Comparison of ENCODE assay signal across 18 cellular contexts in genomic region chr1:164017239-164017638, GRCh38.
DNase-seq lines count a peak whose midpoint lies in the region; TF ChIP-seq lines count a peak whose summit lies in the region.
"Had no signal": no experiment of that assay in that cellular context is flagged by ENCODE, and none has a peak within 500 bp of the region (broad histone marks: within the 10 kb centered on the region; RNA-seq: fewer than 3 reads in every experiment).

No MANE protein-coding gene starts in this region.

- no peaks in the 10 kb centered on the region for H3K36me3 ChIP-seq in breast epithelium
- H3K36me3 ChIP-seq in neuronal stem cell (replicated peaks in 1 of 2; ENCODE audit: control insufficient read depth in 2 of 2, insufficient read depth in 2 of 2, low read length in 2 of 2), result no peaks in the 10 kb centered on the region
- H3K36me3 ChIP-seq: BLaER1 treated with 17β-estradiol and CSF1 and Interleukin-3, amounts not matched to agents 10 nM and 100 nM had no signal

- H4K8ac ChIP-seq in neuronal stem cell (ENCODE audit: low read depth, low read length), result no peak overlapping the region

- no TSS peak for BruUV-seq in MCF 10A (replicated peaks; lab: Mats Ljungman, UMichigan)

- no peak overlapping the region for H3K14ac ChIP-seq in neuronal stem cell (ENCODE audit: low read length)

- no peaks in the 10 kb centered on the region for H3K27me3 ChIP-seq in breast epithelium
- no peaks in the 10 kb centered on the region for H3K27me3 ChIP-seq in neuronal stem cell (ENCODE audit: control insufficient read depth in 3 of 3, insufficient read depth in 3 of 3, low read depth in 1 of 3, low read length in 3 of 3)
- H3K27me3 ChIP-seq: BLaER1 treated with 17β-estradiol and CSF1 and Interleukin-3, amounts not matched to agents 10 nM and 100 nM had no signal

- H2BK15ac ChIP-seq in neuronal stem cell (ENCODE audit: low read length), result no peak overlapping the region

- peak; percentile 6 for DNase-seq in MCF 10A (ENCODE audit: unreplicated experiment)
- DNase-seq in breast epithelium (ENCODE audit: low spot score in 2 of 2), result no peak
- peak; percentile 60 for DNase-seq in NCI-H69 (lab: John Stamatoyannopoulos, UW)
- DNase-seq in neuronal stem cell (ENCODE audit: low spot score), result no peak
- DNase-seq in activated T-helper 2 cell treated with anti-CD3 and anti-CD28 coated beads, Interferon-gamma antibody, Interleukin-2, Interleukin-4, amounts not matched to agents 10 μg/mL and 5 μg/mL and 100 μg/mL, durations not matched to agents 14 hours and 24 hours and 36 hours (ENCODE audit: low spot score), result no peak
- no peak for DNase-seq in NCI-H2196 (lab: John Stamatoyannopoulos, UW; ENCODE audit: unreplicated experiment)
- no peak for DNase-seq in activated CD4-positive, alpha-beta memory T cell treated with anti-CD3 and anti-CD28 coated beads, Interleukin-2, amount 10 ng/mL, durations not matched to agents 7 days and 5 days
- DNase-seq: 8988T; CD4-positive, CD25-positive, alpha-beta regulatory T cell; DMS153; DMS79; GDM1; GOT3; H7; HFFc6; IMR-90 had no signal

- no peak overlapping the region for H2AK5ac ChIP-seq in neuronal stem cell (ENCODE audit: low read depth, low read length)

- H3K36me3 Mint-ChIP-seq in MCF 10A (ENCODE audit: insufficient read depth, unreplicated experiment), result no peaks in the 10 kb centered on the region
- H3K36me3 Mint-ChIP-seq in activated T-helper 2 cell treated with anti-CD3 and anti-CD28 coated beads, Interferon-gamma antibody, Interleukin-2, Interleukin-4, amounts not matched to agents 10 μg/mL and 5 μg/mL and 100 μg/mL, durations not matched to agents 14 hours and 24 hours and 36 hours (ENCODE audit: low read depth), result no peaks in the 10 kb centered on the region
- no peaks in the 10 kb centered on the region for H3K36me3 Mint-ChIP-seq in activated CD4-positive, alpha-beta memory T cell treated with anti-CD3 and anti-CD28 coated beads, Interleukin-2, amount 10 ng/mL, durations not matched to agents 7 days and 5 days (ENCODE audit: low read depth)
- H3K36me3 Mint-ChIP-seq: CD4-positive, CD25-positive, alpha-beta regulatory T cell had no signal

- TF ChIP-seq CTCF in MCF 10A (IDR thresholded peaks at IDR 0.05; ENCODE audit: unreplicated experiment), result no peak
- TF ChIP-seq CTCF in breast epithelium (IDR thresholded peaks at IDR 0.05), result no peak
- no peak for TF ChIP-seq CTCF in VCaP (conservative IDR thresholded peaks at IDR 0.05)

- H2BK120ac ChIP-seq in neuronal stem cell (ENCODE audit: low read depth, low read length), result no peak overlapping the region

- H3K9ac ChIP-seq in neuronal stem cell (ENCODE audit: low read depth, low read length, poor library complexity), result no peak overlapping the region
- H3K9ac ChIP-seq: BLaER1 treated with 17β-estradiol and CSF1 and Interleukin-3, amounts not matched to agents 10 nM and 100 nM had no signal

- no peaks in the 10 kb centered on the region for H3K9me3 Mint-ChIP-seq in MCF 10A (ENCODE audit: unreplicated experiment)
- H3K9me3 Mint-ChIP-seq in activated T-helper 2 cell treated with anti-CD3 and anti-CD28 coated beads, Interferon-gamma antibody, Interleukin-2, Interleukin-4, amounts not matched to agents 10 μg/mL and 5 μg/mL and 100 μg/mL, durations not matched to agents 14 hours and 24 hours and 36 hours, result peaks cover 34% of the 10 kb centered on the region
- peaks cover 16% of the 10 kb centered on the region for H3K9me3 Mint-ChIP-seq in activated CD4-positive, alpha-beta memory T cell treated with anti-CD3 and anti-CD28 coated beads, Interleukin-2, amount 10 ng/mL, durations not matched to agents 7 days and 5 days

- no peak overlapping the region for H3K18ac ChIP-seq in neuronal stem cell (ENCODE audit: low read length)

- H3K23ac ChIP-seq in neuronal stem cell (ENCODE audit: low read depth, low read length, poor library complexity), result peak overlapping the region; percentile 73

- no peaks in the 10 kb centered on the region for H3K27me3 Mint-ChIP-seq in MCF 10A (ENCODE audit: insufficient read depth, unreplicated experiment)
- H3K27me3 Mint-ChIP-seq in activated T-helper 2 cell treated with anti-CD3 and anti-CD28 coated beads, Interferon-gamma antibody, Interleukin-2, Interleukin-4, amounts not matched to agents 10 μg/mL and 5 μg/mL and 100 μg/mL, durations not matched to agents 14 hours and 24 hours and 36 hours (ENCODE audit: low read depth), result no peaks in the 10 kb centered on the region
- H3K27me3 Mint-ChIP-seq in activated CD4-positive, alpha-beta memory T cell treated with anti-CD3 and anti-CD28 coated beads, Interleukin-2, amount 10 ng/mL, durations not matched to agents 7 days and 5 days, result no peaks in the 10 kb centered on the region
- H3K27me3 Mint-ChIP-seq: CD4-positive, CD25-positive, alpha-beta regulatory T cell had no signal

- H3K4me3 Mint-ChIP-seq in MCF 10A (ENCODE audit: unreplicated experiment), result no peak overlapping the region
- no peak overlapping the region for H3K4me3 Mint-ChIP-seq in activated T-helper 2 cell treated with anti-CD3 and anti-CD28 coated beads, Interferon-gamma antibody, Interleukin-2, Interleukin-4, amounts not matched to agents 10 μg/mL and 5 μg/mL and 100 μg/mL, durations not matched to agents 14 hours and 24 hours and 36 hours (ENCODE audit: low read depth)
- no peak overlapping the region for H3K4me3 Mint-ChIP-seq in activated CD4-positive, alpha-beta memory T cell treated with anti-CD3 and anti-CD28 coated beads, Interleukin-2, amount 10 ng/mL, durations not matched to agents 7 days and 5 days
- H3K4me3 Mint-ChIP-seq: CD4-positive, CD25-positive, alpha-beta regulatory T cell; HFFc6 had no signal

- no peak overlapping the region for H3K4ac ChIP-seq in neuronal stem cell (ENCODE audit: low read length)

- POLR2A ChIA-PET in MCF 10A (lab: Yijun Ruan, JAX), result no interaction called here
- POLR2A ChIA-PET in activated CD4-positive, alpha-beta memory T cell treated with anti-CD3 and anti-CD28 coated beads, Interleukin-2, amount 10 ng/mL, durations not matched to agents 7 days and 5 days (lab: Charles Lee), result no interaction called here

- intact Hi-C loops in MCF 10A (cut with micrococcal nuclease), result no loop called here
- intact Hi-C loops in breast epithelium (cut with DNase I; ENCODE audit: low total_unique reads), result no loop called here
- intact Hi-C loops in activated T-helper 2 cell treated with anti-CD3 and anti-CD28 coated beads, Interferon-gamma antibody, Interleukin-2, Interleukin-4, amounts not matched to agents 10 μg/mL and 5 μg/mL and 100 μg/mL, durations not matched to agents 14 hours and 24 hours and 36 hours (cut with micrococcal nuclease), result no loop called here

- no peak overlapping the region for H2BK5ac ChIP-seq in neuronal stem cell (ENCODE audit: low read length)

- TF ChIP-seq POLR2A in breast epithelium (IDR thresholded peaks at IDR 0.05), result no peak

- H2AFZ ChIP-seq in neuronal stem cell (ENCODE audit: low read length), result no peak overlapping the region

- H3K4me1 ChIP-seq in breast epithelium (no peaks in the 10 kb centered on the region), neuronal stem cell (ENCODE audit: control insufficient read depth in 2 of 2, insufficient read depth in 1 of 2, low read depth in 1 of 2, low read length in 2 of 2) (no peaks in the 10 kb centered on the region)
- H3K4me1 ChIP-seq: BLaER1 treated with 17β-estradiol and CSF1 and Interleukin-3, amounts not matched to agents 10 nM and 100 nM had no signal

- no peak overlapping the region for H4K91ac ChIP-seq in neuronal stem cell (ENCODE audit: low read depth, low read length, poor library complexity)

- no peak overlapping the region for H2BK12ac ChIP-seq in neuronal stem cell (ENCODE audit: low read length)

- H3K27ac ChIP-seq in breast epithelium, result no peak overlapping the region
- peak overlapping the region; percentile 87 for H3K27ac ChIP-seq in VCaP
- no peak overlapping the region for H3K27ac ChIP-seq in neuronal stem cell (replicated peaks; ENCODE audit: low read length)
- H3K27ac ChIP-seq: BLaER1 treated with 17β-estradiol and CSF1 and Interleukin-3, amounts not matched to agents 10 nM and 100 nM had no signal

- H3K4me3 ChIP-seq in breast epithelium, result no peak overlapping the region
- H3K4me3 ChIP-seq in neuronal stem cell (ENCODE audit: low read length in 2 of 2), result peak overlapping the region in 1 of 2 donors; percentile 70
- H3K4me3 ChIP-seq: BLaER1 treated with 17β-estradiol and CSF1 and Interleukin-3, amounts not matched to agents 10 nM and 100 nM had no signal

- WGBS in neuronal stem cell (ENCODE audit: extremely low coverage in 2 of 2, insufficient read length in 2 of 2, insufficient replicate concordance in 1 of 2), 2 donors, result no CpG with 5 or more reads among the region's 1 CpG

- H3K79me1 ChIP-seq in neuronal stem cell (ENCODE audit: low read depth, low read length), result no peaks in the 10 kb centered on the region

- H3K9me3 ChIP-seq in breast epithelium (peaks cover 5 to 9% of the 10 kb centered on the region in 2 donors), neuronal stem cell (replicated peaks in 1 of 2; ENCODE audit: control insufficient read depth in 2 of 2, insufficient read depth in 1 of 2, low read depth in 1 of 2, low read length in 2 of 2) (peaks cover 0 to 7% of the 10 kb centered on the region in 2 donors)

- no peak overlapping the region for H3K4me2 ChIP-seq in neuronal stem cell (ENCODE audit: insufficient read depth, low read length, poor library complexity, severe bottlenecking)
- H3K4me2 ChIP-seq: BLaER1 treated with 17β-estradiol and CSF1 and Interleukin-3, amounts not matched to agents 10 nM and 100 nM had no signal

- H3K4me1 Mint-ChIP-seq in MCF 10A (ENCODE audit: insufficient read depth, unreplicated experiment), result no peaks in the 10 kb centered on the region
- H3K4me1 Mint-ChIP-seq in activated T-helper 2 cell treated with anti-CD3 and anti-CD28 coated beads, Interferon-gamma antibody, Interleukin-2, Interleukin-4, amounts not matched to agents 10 μg/mL and 5 μg/mL and 100 μg/mL, durations not matched to agents 14 hours and 24 hours and 36 hours (ENCODE audit: low read depth), result no peaks in the 10 kb centered on the region
- no peaks in the 10 kb centered on the region for H3K4me1 Mint-ChIP-seq in activated CD4-positive, alpha-beta memory T cell treated with anti-CD3 and anti-CD28 coated beads, Interleukin-2, amount 10 ng/mL, durations not matched to agents 7 days and 5 days
- H3K4me1 Mint-ChIP-seq: CD4-positive, CD25-positive, alpha-beta regulatory T cell had no signal

- no peak overlapping the region for H3K27ac Mint-ChIP-seq in MCF 10A (ENCODE audit: low read depth, unreplicated experiment)
- no peak overlapping the region for H3K27ac Mint-ChIP-seq in activated T-helper 2 cell treated with anti-CD3 and anti-CD28 coated beads, Interferon-gamma antibody, Interleukin-2, Interleukin-4, amounts not matched to agents 10 μg/mL and 5 μg/mL and 100 μg/mL, durations not matched to agents 14 hours and 24 hours and 36 hours
- H3K27ac Mint-ChIP-seq in activated CD4-positive, alpha-beta memory T cell treated with anti-CD3 and anti-CD28 coated beads, Interleukin-2, amount 10 ng/mL, durations not matched to agents 7 days and 5 days, result no peak overlapping the region
- H3K27ac Mint-ChIP-seq: CD4-positive, CD25-positive, alpha-beta regulatory T cell; HFFc6 had no signal

- CTCF ChIA-PET in MCF 10A (lab: Yijun Ruan, JAX), result interaction anchor here (0.6 kb wide), 1 partner anchor 46 kb away, joined by 4 read pairs; no protein-coding TSS in a partner anchor
- CTCF ChIA-PET in activated CD4-positive, alpha-beta memory T cell treated with anti-CD3 and anti-CD28 coated beads, Interleukin-2, amount 10 ng/mL, durations not matched to agents 7 days and 5 days (lab: Charles Lee), result no interaction called here

Comparison
In these comparisons a context has a peak if more than half of its experiments do, and no peak if none do; other contexts are left out.
1. DNase-seq: peak in MCF 10A (single experiment) and NCI-H69 (single experiment); none in breast epithelium (0 of 2), neuronal stem cell (single experiment), activated T-helper 2 cell treated with anti-CD3 and anti-CD28 coated beads, Interferon-gamma antibody, Interleukin-2, Interleukin-4, amounts not matched to agents 10 μg/mL and 5 μg/mL and 100 μg/mL, durations not matched to agents 14 hours and 24 hours and 36 hours (single experiment), NCI-H2196 (single experiment) and activated CD4-positive, alpha-beta memory T cell treated with anti-CD3 and anti-CD28 coated beads, Interleukin-2, amount 10 ng/mL, durations not matched to agents 7 days and 5 days (single experiment).